In genomic region chr14:102772781-102773570, GRCh38 we compare ENCODE assay signal across 9 cellular contexts. TPM values are rescaled to one million over a fixed set of nuclear protein-coding genes. Genes with fewer than 3 reads are reported as not detected.
DNase-seq lines count a peak whose midpoint lies in the region; ATAC-seq, FAIRE-seq and TF ChIP-seq lines count a peak whose summit lies in the region.
"Had no signal": no experiment of that assay in that cellular context is flagged by ENCODE, and none has a peak within 500 bp of the region (broad histone marks: within the 10 kb centered on the region; RNA-seq: fewer than 3 reads in every experiment).

No MANE protein-coding gene starts in this region.

- DNase-seq in GM12892 (ENCODE audit: insufficient read length) (no peak), foreskin keratinocyte (no peak), DMS79 treated with DMSO at 0.1 percent for 48 hours (lab: John Stamatoyannopoulos, UW) (no peak)
- DNase-seq in effector CD4-positive, alpha-beta T cell = no peak

- no peak for TF ChIP-seq POLR2A in GM12892 (IDR thresholded peaks at IDR 0.05; ENCODE audit: low read depth, low read length)

- ATAC-seq in foreskin keratinocyte = no peak
- no peak for ATAC-seq in HG03378 (IDR thresholded peaks at IDR 0.05; ENCODE audit: unreplicated experiment)
- ATAC-seq in GM18858 (IDR thresholded peaks at IDR 0.05; ENCODE audit: unreplicated experiment) = no peak

- no peaks in the 10 kb centered on the region for H3K36me3 ChIP-seq in BLaER1

- H3K4me2 ChIP-seq in BLaER1 = peak overlapping the region; percentile 5; the same call in 1 of the 2 replicates

- H3K9ac ChIP-seq in BLaER1 = no peak overlapping the region

- no peaks in the 10 kb centered on the region for H3K27me3 ChIP-seq in BLaER1
- peaks cover 3% of the 10 kb centered on the region for H3K27me3 ChIP-seq in foreskin keratinocyte
- H3K27me3 ChIP-seq: SJSA1 had no signal

- no peak overlapping the region for H3K4me3 ChIP-seq in BLaER1
- H3K4me3 ChIP-seq: SJSA1 had no signal

- H3K4me1 ChIP-seq in BLaER1 = peaks cover 67% of the 10 kb centered on the region
- H3K4me1 ChIP-seq in foreskin keratinocyte = no peaks in the 10 kb centered on the region

- peak; percentile 4 for TF ChIP-seq CTCF in foreskin keratinocyte (conservative IDR thresholded peaks at IDR 0.05)

- H3K27ac ChIP-seq in BLaER1 (no peak overlapping the region), foreskin keratinocyte (no peak overlapping the region)
- H3K27ac ChIP-seq: SJSA1 had no signal

- FAIRE-seq in GM12892 (lab: Jason Lieb, UNC) = peak; percentile 83

- 0 out of 2 replicates have a peak, but pooled peaks cover 3% of the 10 kb centered on the region for H4K20me1 ChIP-seq in BLaER1

- no peaks in the 10 kb centered on the region for H3K9me3 ChIP-seq in BLaER1

TF ChIP-seq in PFSK-1, 5 proteins besides CTCF, POLR2A, EP300 and RAD21:
- TF ChIP-seq REST (IDR thresholded peaks at IDR 0.05; ENCODE audit: insufficient read depth in 1 of 2, low read depth in 2 of 2, low read length in 2 of 2) (no peak), FOXP2 (optimal IDR thresholded peaks at IDR 0.05; ENCODE audit: borderline replicate concordance, extremely low read depth, extremely low read length, insufficient read depth) (peak; percentile 56)

RNA-seq across cellular contexts. Expression of gene TRAF3, which starts 4.3 kb away (rescaled TPM):
- polyA plus RNA-seq in GM12892 (2012; ENCODE audit: missing spikeins) = 53.6 TPM
- polyA plus RNA-seq in PFSK-1 (2012; ENCODE audit: insufficient read length, low read depth) = 18.1 TPM
- 19.9 and 20.4 TPM in 2 replicates for total RNA-seq in foreskin keratinocyte
- polyA plus RNA-seq in foreskin keratinocyte = 9.2 and 10.1 TPM in 2 replicates
